1 cellular context compared by ENCODE assay signal in genomic region chr15:90648137-90649070, GRCh38.
TF ChIP-seq lines count a peak whose summit lies in the region.

No MANE protein-coding gene starts in this region.

TF ChIP-seq in GM12878, 131 proteins besides CTCF, POLR2A, EP300 and RAD21 (continued from another document and continues in another):
- TF ChIP-seq JUNB (IDR thresholded peaks at IDR 0.05) = 0 out of 2 replicates have a peak, but pooled peaks have one; percentile 11
- no peak for TF ChIP-seq BRCA1 (IDR thresholded peaks at IDR 0.05; ENCODE audit: low read depth, low read length)
- no peak for TF ChIP-seq WRNIP1 (IDR thresholded peaks at IDR 0.05; ENCODE audit: borderline replicate concordance, low read depth, low read length)
- TF ChIP-seq ZNF274 (IDR thresholded peaks at IDR 0.05; ENCODE audit: insufficient read depth, insufficient read length) = no peak
- peak; percentile 21 for TF ChIP-seq PBX3 (IDR thresholded peaks at IDR 0.05; ENCODE audit: insufficient replicate concordance, low read depth, low read length)
- TF ChIP-seq NR2C1 (IDR thresholded peaks at IDR 0.05) = peak; percentile 59
- TF ChIP-seq RELA (IDR thresholded peaks at IDR 0.05; ENCODE audit: borderline replicate concordance, partially characterized antibody) = peak; percentile 36
- TF ChIP-seq, protein P1, sequence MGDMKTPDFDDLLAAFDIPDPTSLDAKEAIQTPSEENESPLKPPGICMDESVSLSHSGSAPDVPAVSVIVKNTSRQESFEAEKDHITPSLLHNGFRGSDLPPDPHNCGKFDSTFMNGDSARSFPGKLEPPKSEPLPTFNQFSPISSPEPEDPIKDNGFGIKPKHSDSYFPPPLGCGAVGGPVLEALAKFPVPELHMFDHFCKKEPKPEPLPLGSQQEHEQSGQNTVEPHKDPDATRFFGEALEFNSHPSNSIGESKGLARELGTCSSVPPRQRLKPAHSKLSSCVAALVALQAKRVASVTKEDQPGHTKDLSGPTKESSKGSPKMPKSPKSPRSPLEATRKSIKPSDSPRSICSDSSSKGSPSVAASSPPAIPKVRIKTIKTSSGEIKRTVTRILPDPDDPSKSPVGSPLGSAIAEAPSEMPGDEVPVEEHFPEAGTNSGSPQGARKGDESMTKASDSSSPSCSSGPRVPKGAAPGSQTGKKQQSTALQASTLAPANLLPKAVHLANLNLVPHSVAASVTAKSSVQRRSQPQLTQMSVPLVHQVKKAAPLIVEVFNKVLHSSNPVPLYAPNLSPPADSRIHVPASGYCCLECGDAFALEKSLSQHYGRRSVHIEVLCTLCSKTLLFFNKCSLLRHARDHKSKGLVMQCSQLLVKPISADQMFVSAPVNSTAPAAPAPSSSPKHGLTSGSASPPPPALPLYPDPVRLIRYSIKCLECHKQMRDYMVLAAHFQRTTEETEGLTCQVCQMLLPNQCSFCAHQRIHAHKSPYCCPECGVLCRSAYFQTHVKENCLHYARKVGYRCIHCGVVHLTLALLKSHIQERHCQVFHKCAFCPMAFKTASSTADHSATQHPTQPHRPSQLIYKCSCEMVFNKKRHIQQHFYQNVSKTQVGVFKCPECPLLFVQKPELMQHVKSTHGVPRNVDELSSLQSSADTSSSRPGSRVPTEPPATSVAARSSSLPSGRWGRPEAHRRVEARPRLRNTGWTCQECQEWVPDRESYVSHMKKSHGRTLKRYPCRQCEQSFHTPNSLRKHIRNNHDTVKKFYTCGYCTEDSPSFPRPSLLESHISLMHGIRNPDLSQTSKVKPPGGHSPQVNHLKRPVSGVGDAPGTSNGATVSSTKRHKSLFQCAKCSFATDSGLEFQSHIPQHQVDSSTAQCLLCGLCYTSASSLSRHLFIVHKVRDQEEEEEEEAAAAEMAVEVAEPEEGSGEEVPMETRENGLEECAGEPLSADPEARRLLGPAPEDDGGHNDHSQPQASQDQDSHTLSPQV (IDR thresholded peaks at IDR 0.05) = peak; percentile 99
- TF ChIP-seq RAD51 (IDR thresholded peaks at IDR 0.05) = peak; percentile 69
- TF ChIP-seq, protein P2, sequence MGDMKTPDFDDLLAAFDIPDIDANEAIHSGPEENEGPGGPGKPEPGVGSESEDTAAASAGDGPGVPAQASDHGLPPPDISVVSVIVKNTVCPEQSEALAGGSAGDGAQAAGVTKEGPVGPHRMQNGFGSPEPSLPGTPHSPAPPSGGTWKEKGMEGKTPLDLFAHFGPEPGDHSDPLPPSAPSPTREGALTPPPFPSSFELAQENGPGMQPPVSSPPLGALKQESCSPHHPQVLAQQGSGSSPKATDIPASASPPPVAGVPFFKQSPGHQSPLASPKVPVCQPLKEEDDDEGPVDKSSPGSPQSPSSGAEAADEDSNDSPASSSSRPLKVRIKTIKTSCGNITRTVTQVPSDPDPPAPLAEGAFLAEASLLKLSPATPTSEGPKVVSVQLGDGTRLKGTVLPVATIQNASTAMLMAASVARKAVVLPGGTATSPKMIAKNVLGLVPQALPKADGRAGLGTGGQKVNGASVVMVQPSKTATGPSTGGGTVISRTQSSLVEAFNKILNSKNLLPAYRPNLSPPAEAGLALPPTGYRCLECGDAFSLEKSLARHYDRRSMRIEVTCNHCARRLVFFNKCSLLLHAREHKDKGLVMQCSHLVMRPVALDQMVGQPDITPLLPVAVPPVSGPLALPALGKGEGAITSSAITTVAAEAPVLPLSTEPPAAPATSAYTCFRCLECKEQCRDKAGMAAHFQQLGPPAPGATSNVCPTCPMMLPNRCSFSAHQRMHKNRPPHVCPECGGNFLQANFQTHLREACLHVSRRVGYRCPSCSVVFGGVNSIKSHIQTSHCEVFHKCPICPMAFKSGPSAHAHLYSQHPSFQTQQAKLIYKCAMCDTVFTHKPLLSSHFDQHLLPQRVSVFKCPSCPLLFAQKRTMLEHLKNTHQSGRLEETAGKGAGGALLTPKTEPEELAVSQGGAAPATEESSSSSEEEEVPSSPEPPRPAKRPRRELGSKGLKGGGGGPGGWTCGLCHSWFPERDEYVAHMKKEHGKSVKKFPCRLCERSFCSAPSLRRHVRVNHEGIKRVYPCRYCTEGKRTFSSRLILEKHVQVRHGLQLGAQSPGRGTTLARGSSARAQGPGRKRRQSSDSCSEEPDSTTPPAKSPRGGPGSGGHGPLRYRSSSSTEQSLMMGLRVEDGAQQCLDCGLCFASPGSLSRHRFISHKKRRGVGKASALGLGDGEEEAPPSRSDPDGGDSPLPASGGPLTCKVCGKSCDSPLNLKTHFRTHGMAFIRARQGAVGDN (IDR thresholded peaks at IDR 0.05) = peak; percentile 100
- TF ChIP-seq JUND (IDR thresholded peaks at IDR 0.05; ENCODE audit: low read depth, low read length) = no peak
- TF ChIP-seq BCL11A (IDR thresholded peaks at IDR 0.05; ENCODE audit: low read depth, low read length) = 0 out of 2 replicates have a peak, but pooled peaks have one; percentile 18
- TF ChIP-seq NFYA (IDR thresholded peaks at IDR 0.05; ENCODE audit: borderline replicate concordance, low read depth, low read length) = no peak
- TF ChIP-seq USF2 (IDR thresholded peaks at IDR 0.05; ENCODE audit: borderline replicate concordance, low read depth, low read length) = peak; percentile 29; the same call in 1 of the 2 replicates
- TF ChIP-seq GATAD2B (conservative IDR thresholded peaks at IDR 0.05; ENCODE audit: low read depth) = peak; percentile 45
- TF ChIP-seq, protein P3, sequence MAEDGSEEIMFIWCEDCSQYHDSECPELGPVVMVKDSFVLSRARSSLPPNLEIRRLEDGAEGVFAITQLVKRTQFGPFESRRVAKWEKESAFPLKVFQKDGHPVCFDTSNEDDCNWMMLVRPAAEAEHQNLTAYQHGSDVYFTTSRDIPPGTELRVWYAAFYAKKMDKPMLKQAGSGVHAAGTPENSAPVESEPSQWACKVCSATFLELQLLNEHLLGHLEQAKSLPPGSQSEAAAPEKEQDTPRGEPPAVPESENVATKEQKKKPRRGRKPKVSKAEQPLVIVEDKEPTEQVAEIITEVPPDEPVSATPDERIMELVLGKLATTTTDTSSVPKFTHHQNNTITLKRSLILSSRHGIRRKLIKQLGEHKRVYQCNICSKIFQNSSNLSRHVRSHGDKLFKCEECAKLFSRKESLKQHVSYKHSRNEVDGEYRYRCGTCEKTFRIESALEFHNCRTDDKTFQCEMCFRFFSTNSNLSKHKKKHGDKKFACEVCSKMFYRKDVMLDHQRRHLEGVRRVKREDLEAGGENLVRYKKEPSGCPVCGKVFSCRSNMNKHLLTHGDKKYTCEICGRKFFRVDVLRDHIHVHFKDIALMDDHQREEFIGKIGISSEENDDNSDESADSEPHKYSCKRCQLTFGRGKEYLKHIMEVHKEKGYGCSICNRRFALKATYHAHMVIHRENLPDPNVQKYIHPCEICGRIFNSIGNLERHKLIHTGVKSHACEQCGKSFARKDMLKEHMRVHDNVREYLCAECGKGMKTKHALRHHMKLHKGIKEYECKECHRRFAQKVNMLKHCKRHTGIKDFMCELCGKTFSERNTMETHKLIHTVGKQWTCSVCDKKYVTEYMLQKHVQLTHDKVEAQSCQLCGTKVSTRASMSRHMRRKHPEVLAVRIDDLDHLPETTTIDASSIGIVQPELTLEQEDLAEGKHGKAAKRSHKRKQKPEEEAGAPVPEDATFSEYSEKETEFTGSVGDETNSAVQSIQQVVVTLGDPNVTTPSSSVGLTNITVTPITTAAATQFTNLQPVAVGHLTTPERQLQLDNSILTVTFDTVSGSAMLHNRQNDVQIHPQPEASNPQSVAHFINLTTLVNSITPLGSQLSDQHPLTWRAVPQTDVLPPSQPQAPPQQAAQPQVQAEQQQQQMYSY (CRISPR knock-in tag; IDR thresholded peaks at IDR 0.05) = peak; percentile 97
- no peak for TF ChIP-seq POLR2AphosphoS2 (IDR thresholded peaks at IDR 0.05; ENCODE audit: low read depth, low read length)
- TF ChIP-seq MEF2A (IDR thresholded peaks at IDR 0.05; ENCODE audit: insufficient read depth, low read depth, low read length) = 0 out of 2 replicates have a peak, but pooled peaks have one; percentile 11
- no peak for TF ChIP-seq ZBTB40 (IDR thresholded peaks at IDR 0.05; ENCODE audit: borderline replicate concordance)
- TF ChIP-seq CHD4 (IDR thresholded peaks at IDR 0.05) = no peak
- no peak for TF ChIP-seq MAX (IDR thresholded peaks at IDR 0.05; ENCODE audit: low read depth, low read length)
- TF ChIP-seq, protein P4, sequence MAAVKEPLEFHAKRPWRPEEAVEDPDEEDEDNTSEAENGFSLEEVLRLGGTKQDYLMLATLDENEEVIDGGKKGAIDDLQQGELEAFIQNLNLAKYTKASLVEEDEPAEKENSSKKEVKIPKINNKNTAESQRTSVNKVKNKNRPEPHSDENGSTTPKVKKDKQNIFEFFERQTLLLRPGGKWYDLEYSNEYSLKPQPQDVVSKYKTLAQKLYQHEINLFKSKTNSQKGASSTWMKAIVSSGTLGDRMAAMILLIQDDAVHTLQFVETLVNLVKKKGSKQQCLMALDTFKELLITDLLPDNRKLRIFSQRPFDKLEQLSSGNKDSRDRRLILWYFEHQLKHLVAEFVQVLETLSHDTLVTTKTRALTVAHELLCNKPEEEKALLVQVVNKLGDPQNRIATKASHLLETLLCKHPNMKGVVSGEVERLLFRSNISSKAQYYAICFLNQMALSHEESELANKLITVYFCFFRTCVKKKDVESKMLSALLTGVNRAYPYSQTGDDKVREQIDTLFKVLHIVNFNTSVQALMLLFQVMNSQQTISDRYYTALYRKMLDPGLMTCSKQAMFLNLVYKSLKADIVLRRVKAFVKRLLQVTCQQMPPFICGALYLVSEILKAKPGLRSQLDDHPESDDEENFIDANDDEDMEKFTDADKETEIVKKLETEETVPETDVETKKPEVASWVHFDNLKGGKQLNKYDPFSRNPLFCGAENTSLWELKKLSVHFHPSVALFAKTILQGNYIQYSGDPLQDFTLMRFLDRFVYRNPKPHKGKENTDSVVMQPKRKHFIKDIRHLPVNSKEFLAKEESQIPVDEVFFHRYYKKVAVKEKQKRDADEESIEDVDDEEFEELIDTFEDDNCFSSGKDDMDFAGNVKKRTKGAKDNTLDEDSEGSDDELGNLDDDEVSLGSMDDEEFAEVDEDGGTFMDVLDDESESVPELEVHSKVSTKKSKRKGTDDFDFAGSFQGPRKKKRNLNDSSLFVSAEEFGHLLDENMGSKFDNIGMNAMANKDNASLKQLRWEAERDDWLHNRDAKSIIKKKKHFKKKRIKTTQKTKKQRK (IDR thresholded peaks at IDR 0.05; ENCODE audit: low read depth, low read length) = 0 out of 2 replicates have a peak, but pooled peaks have one; percentile 26
- peak; percentile 78 for TF ChIP-seq ATF2 (IDR thresholded peaks at IDR 0.05; ENCODE audit: low read length)
- no peak for TF ChIP-seq CHD1 (IDR thresholded peaks at IDR 0.05; ENCODE audit: low read depth, low read length)
- no peak for TF ChIP-seq SUPT20H (IDR thresholded peaks at IDR 0.05; ENCODE audit: borderline replicate concordance, control insufficient read depth, low read depth, low read length)
- peak; percentile 78 for TF ChIP-seq CREB1 (IDR thresholded peaks at IDR 0.05; ENCODE audit: low read depth)
- peak; percentile 65; the same call in 1 of the 2 replicates for TF ChIP-seq RUNX3 (IDR thresholded peaks at IDR 0.05; ENCODE audit: low read length)
- TF ChIP-seq BMI1 (IDR thresholded peaks at IDR 0.05; ENCODE audit: borderline replicate concordance) = peak; percentile 93
- TF ChIP-seq IKZF1 (conservative IDR thresholded peaks at IDR 0.05) = peak; percentile 75
- TF ChIP-seq SUZ12 (IDR thresholded peaks at IDR 0.05; ENCODE audit: unreplicated experiment) = no peak
- TF ChIP-seq ATF7 (IDR thresholded peaks at IDR 0.05; ENCODE audit: low read depth) = peak; percentile 77
- TF ChIP-seq ASH2L (IDR thresholded peaks at IDR 0.05; ENCODE audit: borderline replicate concordance, low read depth) = no peak
